9 cellular contexts compared by ENCODE assay signal in genomic region chr10:43099928-43100327, GRCh38. TPM values are rescaled to one million over a fixed set of nuclear protein-coding genes. Genes with fewer than 3 reads are reported as not detected.
"Had no signal": no experiment of that assay in that cellular context is flagged by ENCODE, and none has a peak within 500 bp of the region (broad histone marks: within the 10 kb centered on the region; RNA-seq: fewer than 3 reads in every experiment).

No MANE protein-coding gene starts in this region.

- H3K27ac ChIP-seq: GM23248 had no signal

- ATAC-seq: GM23338, HCT116 had no signal

- H3K4me1 Mint-ChIP-seq: GM23338 had no signal

- DNase-seq: GM23248, GOT3, H7, H9, HCEC 1CT, HFFc6 had no signal

- H2AFZ ChIP-seq: GM23248, GM23338 had no signal

- H3K27ac Mint-ChIP-seq: GM23338, HFFc6 had no signal

- H3K4me3 ChIP-seq: GM23248, GM23338, HAP-1 had no signal

- H3K9me3 ChIP-seq: HAP-1 had no signal

- H3K4me2 ChIP-seq: GM23338 had no signal

- H3K9ac ChIP-seq: GM23248 had no signal

- H3K4me3 Mint-ChIP-seq: GM23338, H9, HFFc6 had no signal

- H3K36me3 ChIP-seq: HAP-1 had no signal

RNA-seq across cellular contexts. Expression of gene RET, which starts 23.1 kb away (rescaled TPM):
- total RNA-seq: GM23248 had no signal
- polyA plus RNA-seq: GM23248 had no signal
